Comparison of ENCODE assay signal across 17 cellular contexts in genomic region chr4:99507762-99508161, GRCh38. TPM values are rescaled to one million over a fixed set of nuclear protein-coding genes. Genes with fewer than 3 reads are reported as not detected.
DNase-seq lines count a peak whose midpoint lies in the region; ATAC-seq and TF ChIP-seq lines count a peak whose summit lies in the region.
"Had no signal": no experiment of that assay in that cellular context is flagged by ENCODE, and none has a peak within 500 bp of the region (broad histone marks: within the 10 kb centered on the region; RNA-seq: fewer than 3 reads in every experiment).

No MANE protein-coding gene starts in this region.

- H3K27me3 ChIP-seq in neural progenitor cell: no peaks in the 10 kb centered on the region

- intact Hi-C loops in activated T-helper 1 cell treated with anti-CD3 and anti-CD28 coated beads, Interleukin-12 subunit alpha, Interleukin-12 subunit beta, Interleukin-2, Interleukin-4 antibody, amounts not matched to agents 30 ng/mL and 10 ng/mL and 1 ng/mL, durations not matched to agents 14 hours and 24 hours and 36 hours (cut with micrococcal nuclease): loop anchor here (1.0 to 2.0 kb wide), 7 partner anchors 56 to 579 kb away; partner anchors contain the start of genes DNAJB14, EIF4E and LAMTOR3
- intact Hi-C loops in natural killer cell (cut with micrococcal nuclease): no loop called here

- no peaks in the 10 kb centered on the region for H3K9me3 ChIP-seq in neural progenitor cell (ENCODE audit: low read depth)
- H3K9me3 ChIP-seq: SK-N-SH had no signal

- peak; percentile 4 for DNase-seq in activated CD8-positive, alpha-beta memory T cell treated with anti-CD3 and anti-CD28 coated beads, Interleukin-2, amount 50 U/mL, for 1 hour (ENCODE audit: extremely low read depth)
- DNase-seq in activated CD8-positive, alpha-beta memory T cell treated with anti-CD3 and anti-CD28 coated beads, Interleukin-2, amount 50 U/mL, for 4 hours: no peak
- peak; percentile 42 for DNase-seq in NCI-H226
- DNase-seq in activated T-helper 1 cell treated with anti-CD3 and anti-CD28 coated beads, Interleukin-12 subunit alpha, Interleukin-12 subunit beta, Interleukin-2, Interleukin-4 antibody, amounts not matched to agents 30 ng/mL and 10 ng/mL and 1 ng/mL, durations not matched to agents 14 hours and 24 hours and 36 hours (ENCODE audit: low spot score): peak; percentile 50
- no peak for DNase-seq in natural killer cell
- no peak for DNase-seq in islet precursor cell
- no peak for DNase-seq in foreskin melanocyte
- DNase-seq in neural progenitor cell (ENCODE audit: low spot score): no peak
- DNase-seq: activated CD4-positive, CD25-positive, alpha-beta regulatory T cell treated with anti-CD3 and anti-CD28 coated beads, Interleukin-2, amount 50 U/mL, for 72 hours; amniotic stem cell; dermis blood vessel endothelial cell; NCI-H2107; nucleus accumbens; SK-N-SH; trophoblast cell had no signal

- no peak overlapping the region for H2AFZ ChIP-seq in neural progenitor cell (replicated peaks)

- no peaks in the 10 kb centered on the region for H3F3A ChIP-seq in neural progenitor cell (ENCODE audit: low read depth)

- peaks cover 17% of the 10 kb centered on the region for H3K9me3 Mint-ChIP-seq in activated T-helper 1 cell treated with anti-CD3 and anti-CD28 coated beads, Interleukin-12 subunit alpha, Interleukin-12 subunit beta, Interleukin-2, Interleukin-4 antibody, amounts not matched to agents 30 ng/mL and 10 ng/mL and 1 ng/mL, durations not matched to agents 14 hours and 24 hours and 36 hours
- peaks cover 0 to 4% of the 10 kb centered on the region in 2 donors for H3K9me3 Mint-ChIP-seq in natural killer cell
- peaks cover 2% of the 10 kb centered on the region for H3K9me3 Mint-ChIP-seq in neural progenitor cell
- H3K9me3 Mint-ChIP-seq: memory B cell had no signal

- H3K9ac ChIP-seq in neural progenitor cell: no peak overlapping the region
- H3K9ac ChIP-seq: SK-N-SH had no signal

- H3K4me2 ChIP-seq in neural progenitor cell: no peak overlapping the region
- H3K4me2 ChIP-seq: SK-N-SH had no signal

- TF ChIP-seq CTCF in natural killer cell (IDR thresholded peaks at IDR 0.05): no peak
- no peak for TF ChIP-seq CTCF in neural progenitor cell (IDR thresholded peaks at IDR 0.05)

- H3K27ac Mint-ChIP-seq in activated T-helper 1 cell treated with anti-CD3 and anti-CD28 coated beads, Interleukin-12 subunit alpha, Interleukin-12 subunit beta, Interleukin-2, Interleukin-4 antibody, amounts not matched to agents 30 ng/mL and 10 ng/mL and 1 ng/mL, durations not matched to agents 14 hours and 24 hours and 36 hours: peak overlapping the region; percentile 87
- H3K27ac Mint-ChIP-seq in natural killer cell (no peak overlapping the region), neural progenitor cell (no peak overlapping the region)
- H3K27ac Mint-ChIP-seq: memory B cell had no signal

- H3K79me2 ChIP-seq in neural progenitor cell (ENCODE audit: low read depth): no peaks in the 10 kb centered on the region

- H3K36me3 ChIP-seq in neural progenitor cell: no peaks in the 10 kb centered on the region

- no peak overlapping the region for H3K27ac ChIP-seq in neural progenitor cell

- no peaks in the 10 kb centered on the region for H3K4me1 ChIP-seq in neural progenitor cell

- H3K27me3 Mint-ChIP-seq in activated T-helper 1 cell treated with anti-CD3 and anti-CD28 coated beads, Interleukin-12 subunit alpha, Interleukin-12 subunit beta, Interleukin-2, Interleukin-4 antibody, amounts not matched to agents 30 ng/mL and 10 ng/mL and 1 ng/mL, durations not matched to agents 14 hours and 24 hours and 36 hours (ENCODE audit: insufficient read depth): peaks cover 2% of the 10 kb centered on the region
- H3K27me3 Mint-ChIP-seq in natural killer cell (ENCODE audit: low read depth in 2 of 2) (peaks cover 5 to 17% of the 10 kb centered on the region in 2 donors), neural progenitor cell (ENCODE audit: insufficient read depth, low read depth) (no peaks in the 10 kb centered on the region)

- peaks cover 36% of the 10 kb centered on the region for H3K4me1 Mint-ChIP-seq in activated T-helper 1 cell treated with anti-CD3 and anti-CD28 coated beads, Interleukin-12 subunit alpha, Interleukin-12 subunit beta, Interleukin-2, Interleukin-4 antibody, amounts not matched to agents 30 ng/mL and 10 ng/mL and 1 ng/mL, durations not matched to agents 14 hours and 24 hours and 36 hours (ENCODE audit: low read depth)
- H3K4me1 Mint-ChIP-seq in natural killer cell (peaks cover 8% of the 10 kb centered on the region in 2 donors), neural progenitor cell (no peaks in the 10 kb centered on the region)
- H3K4me1 Mint-ChIP-seq: memory B cell had no signal

- H4K20me1 ChIP-seq in neural progenitor cell (ENCODE audit: low read depth): no peaks in the 10 kb centered on the region

- no peak overlapping the region for H3K4me3 ChIP-seq in neural progenitor cell

- H3K36me3 Mint-ChIP-seq in activated T-helper 1 cell treated with anti-CD3 and anti-CD28 coated beads, Interleukin-12 subunit alpha, Interleukin-12 subunit beta, Interleukin-2, Interleukin-4 antibody, amounts not matched to agents 30 ng/mL and 10 ng/mL and 1 ng/mL, durations not matched to agents 14 hours and 24 hours and 36 hours (ENCODE audit: low read depth): peaks cover 11% of the 10 kb centered on the region
- H3K36me3 Mint-ChIP-seq in natural killer cell (no peaks in the 10 kb centered on the region), neural progenitor cell (no peaks in the 10 kb centered on the region)
- H3K36me3 Mint-ChIP-seq: memory B cell had no signal

- ATAC-seq in natural killer cell: peak in 2 of 3 donors; percentile 25 to 42

- peak overlapping the region; percentile 12 for H3K4me3 Mint-ChIP-seq in activated T-helper 1 cell treated with anti-CD3 and anti-CD28 coated beads, Interleukin-12 subunit alpha, Interleukin-12 subunit beta, Interleukin-2, Interleukin-4 antibody, amounts not matched to agents 30 ng/mL and 10 ng/mL and 1 ng/mL, durations not matched to agents 14 hours and 24 hours and 36 hours
- H3K4me3 Mint-ChIP-seq in natural killer cell: no peak overlapping the region
- H3K4me3 Mint-ChIP-seq in neural progenitor cell: no peak overlapping the region
- H3K4me3 Mint-ChIP-seq: memory B cell had no signal

RNA-seq across cellular contexts. Expression of gene C4orf17, which starts 3.1 kb away (rescaled TPM):
- not detected in 2 replicates for total RNA-seq in activated T-helper 1 cell treated with anti-CD3 and anti-CD28 coated beads, Interleukin-12 subunit alpha, Interleukin-12 subunit beta, Interleukin-2, Interleukin-4 antibody, amounts not matched to agents 30 ng/mL and 10 ng/mL and 1 ng/mL, durations not matched to agents 14 hours and 24 hours and 36 hours
- total RNA-seq in natural killer cell (not detected), neural progenitor cell (ENCODE audit: low replicate concordance) (not detected in 2 replicates)
- total RNA-seq: dermis blood vessel endothelial cell, skeletal muscle tissue had no signal

RNA-seq across cellular contexts. Expression of gene TRMT10A, which starts 56.1 kb away (rescaled TPM):
- total RNA-seq in activated T-helper 1 cell treated with anti-CD3 and anti-CD28 coated beads, Interleukin-12 subunit alpha, Interleukin-12 subunit beta, Interleukin-2, Interleukin-4 antibody, amounts not matched to agents 30 ng/mL and 10 ng/mL and 1 ng/mL, durations not matched to agents 14 hours and 24 hours and 36 hours: 7.3 TPM in 2 replicates
- total RNA-seq in natural killer cell: 1 to 10 TPM; 1.6 to 2.6 (median 2.2) TPM
- 11.0 and 15.6 TPM in 2 replicates for total RNA-seq in neural progenitor cell (ENCODE audit: low replicate concordance)

Comparison
In these comparisons a context has a peak if more than half of its experiments do, and no peak if none do; other contexts are left out.
1. DNase-seq: peak in activated CD8-positive, alpha-beta memory T cell treated with anti-CD3 and anti-CD28 coated beads, Interleukin-2, amount 50 U/mL, for 1 hour (single experiment), NCI-H226 (single experiment) and activated T-helper 1 cell treated with anti-CD3 and anti-CD28 coated beads, Interleukin-12 subunit alpha, Interleukin-12 subunit beta, Interleukin-2, Interleukin-4 antibody, amounts not matched to agents 30 ng/mL and 10 ng/mL and 1 ng/mL, durations not matched to agents 14 hours and 24 hours and 36 hours (single experiment); none in activated CD8-positive, alpha-beta memory T cell treated with anti-CD3 and anti-CD28 coated beads, Interleukin-2, amount 50 U/mL, for 4 hours (single experiment), natural killer cell (single experiment), islet precursor cell (single experiment), foreskin melanocyte (single experiment) and neural progenitor cell (single experiment).